ENCODE assay signal across 8 cellular contexts in genomic region chr10:49217645-49218044, GRCh38. TPM values are rescaled to one million over a fixed set of nuclear protein-coding genes. Genes with fewer than 3 reads are reported as not detected.
"Had no signal": no experiment of that assay in that cellular context is flagged by ENCODE, and none has a peak within 500 bp of the region (broad histone marks: within the 10 kb centered on the region; RNA-seq: fewer than 3 reads in every experiment).

No MANE protein-coding gene starts in this region.

- H3K4me3 ChIP-seq: GM23338 had no signal

- H3K4me2 ChIP-seq: GM23338 had no signal

- FAIRE-seq: H1, H54, HTR-8/SVneo had no signal

- H3K9me3 Mint-ChIP-seq: GM23338 had no signal

- DNase-seq: H9, HCEC 1CT, IMR-90 had no signal

- ATAC-seq: GM23338 had no signal

- H3K27ac Mint-ChIP-seq: GM23338, H9 had no signal

- H3K4me3 Mint-ChIP-seq: GM23338, H9 had no signal

RNA-seq across cellular contexts. Expression of gene TMEM273, which starts 29.5 kb away (rescaled TPM):
- total RNA-seq: GM23338, H1, H9, HT-29, IMR-90 had no signal
- polyA plus RNA-seq: GM23338, H1, IMR-90 had no signal
